ENCODE assay signal across 1 cellular context in genomic region chr18:79845164-79845563, GRCh38.
TF ChIP-seq lines count a peak whose summit lies in the region.

No MANE protein-coding gene starts in this region.

TF ChIP-seq in IMR-90, 13 proteins besides CTCF, POLR2A, EP300 and RAD21 (continued from another document):
- TF ChIP-seq ELK1 (IDR thresholded peaks at IDR 0.05; ENCODE audit: borderline replicate concordance, low read depth, low read length), result no peak
- TF ChIP-seq NFE2L2 (IDR thresholded peaks at IDR 0.05; ENCODE audit: low read depth, low read length), result no peak
- TF ChIP-seq MAZ (IDR thresholded peaks at IDR 0.05; ENCODE audit: borderline replicate concordance, low read depth, low read length), result no peak
